21 cellular contexts compared by ENCODE assay signal in the genomic region with DNA sequence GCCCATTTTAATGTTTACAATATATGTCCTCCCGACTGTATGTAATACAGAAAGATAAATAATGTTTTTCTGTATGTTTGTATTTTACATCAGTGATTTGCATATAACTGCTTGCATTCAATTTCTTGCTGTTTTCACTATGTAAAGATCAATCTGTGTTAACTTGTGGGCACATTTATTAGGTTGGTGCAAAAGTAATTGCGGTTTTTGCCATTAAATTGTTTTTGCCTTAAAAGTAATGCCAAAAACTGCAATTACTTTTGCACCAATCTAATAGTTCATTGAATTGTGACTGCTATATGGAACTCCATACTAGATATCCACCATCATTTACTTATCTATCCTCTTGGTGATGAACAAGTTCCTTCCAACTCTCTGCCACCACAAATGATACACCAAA.
DNase-seq lines count a peak whose midpoint lies in the region; ATAC-seq, FAIRE-seq and TF ChIP-seq lines count a peak whose summit lies in the region.
"Had no signal": no experiment of that assay in that cellular context is flagged by ENCODE, and none has a peak within 500 bp of the region (broad histone marks: within the 10 kb centered on the region; RNA-seq: fewer than 3 reads in every experiment).

No MANE protein-coding gene starts in this region.

- TF ChIP-seq RAD21 in HepG2 (CRISPR knock-in tag; IDR thresholded peaks at IDR 0.05) (no peak), GM12878 (IDR thresholded peaks at IDR 0.05; ENCODE audit: insufficient read depth, low read depth, low read length) (no peak)

- no peaks in the 10 kb centered on the region for H4K20me1 ChIP-seq in HepG2 (ENCODE audit: insufficient read depth, low read length)
- H4K20me1 ChIP-seq in GM12878 (ENCODE audit: control insufficient read depth, insufficient read depth): no peaks in the 10 kb centered on the region
- H4K20me1 ChIP-seq in neural progenitor cell (ENCODE audit: low read depth): no peaks in the 10 kb centered on the region
- H4K20me1 ChIP-seq: BLaER1 had no signal

- BruUV-seq in HepG2 (replicated peaks; lab: Mats Ljungman, UMichigan) (no TSS peak), GM12878 (replicated peaks; lab: Mats Ljungman, UMichigan) (no TSS peak)

- H3K4me3 Mint-ChIP-seq in neural progenitor cell: no peak overlapping the region
- H3K4me3 Mint-ChIP-seq: B cell; CD4-positive, CD25-positive, alpha-beta regulatory T cell; CD8-positive, alpha-beta T cell had no signal

- H2AFZ ChIP-seq in HepG2 (ENCODE audit: low read length) (no peak overlapping the region), GM12878 (ENCODE audit: control insufficient read depth, low read depth, low read length) (no peak overlapping the region), neural progenitor cell (replicated peaks) (no peak overlapping the region)
- H2AFZ ChIP-seq: GM23248 had no signal

- H3K9me3 Mint-ChIP-seq in neural progenitor cell: no peaks in the 10 kb centered on the region
- H3K9me3 Mint-ChIP-seq: CD8-positive, alpha-beta T cell had no signal

- POLR2A ChIA-PET in HepG2 (lab: Yijun Ruan, JAX): no interaction called here
- POLR2A ChIA-PET in GM12878 (lab: Charles Lee): no interaction called here

- H3K27me3 Mint-ChIP-seq in neural progenitor cell (ENCODE audit: insufficient read depth, low read depth): peaks cover 4% of the 10 kb centered on the region

- 1% methylated on average over 2 of the region's 2 CpGs for WGBS in HepG2 (ENCODE audit: low lambda C conversion rate)
- WGBS in right lobe of liver (ENCODE audit: insufficient coverage, low coverage, low lambda C conversion rate, missing lambda C conversion rate): 48% methylated on average over 2 of the region's 2 CpGs
- WGBS in GM12878 (ENCODE audit: insufficient coverage, insufficient replicate concordance, low lambda C conversion rate, missing lambda C conversion rate): 23% methylated on average over 2 of the region's 2 CpGs

- H3K9me3 ChIP-seq in HepG2 (ENCODE audit: low read length): no peaks in the 10 kb centered on the region
- H3K9me3 ChIP-seq in right lobe of liver: no peaks in the 10 kb centered on the region
- H3K9me3 ChIP-seq in GM12878 (replicated peaks; ENCODE audit: control insufficient read depth, insufficient read depth, low read length): no peaks in the 10 kb centered on the region
- no peaks in the 10 kb centered on the region for H3K9me3 ChIP-seq in neural progenitor cell (ENCODE audit: low read depth)
- H3K9me3 ChIP-seq: BLaER1, Caco-2 had no signal

- H3K4me2 ChIP-seq in HepG2 (ENCODE audit: low read depth, low read length): no peak overlapping the region
- no peak overlapping the region for H3K4me2 ChIP-seq in GM12878 (ENCODE audit: control insufficient read depth, insufficient read depth)
- H3K4me2 ChIP-seq in neural progenitor cell: no peak overlapping the region
- H3K4me2 ChIP-seq: BLaER1 had no signal

- peaks cover 0 to 6% of the 10 kb centered on the region in 2 experiments; a peak in 2 of 5 replicates for H3K27me3 ChIP-seq in HepG2 (ENCODE audit: control insufficient read depth in 1 of 2, insufficient read depth in 2 of 2, low read length in 2 of 2)
- no peaks in the 10 kb centered on the region for H3K27me3 ChIP-seq in right lobe of liver
- no peaks in the 10 kb centered on the region; a peak in 1 of 4 replicates for H3K27me3 ChIP-seq in GM12878 (replicated peaks in 1 of 2; ENCODE audit: control insufficient read depth in 2 of 2, insufficient read depth in 2 of 2, low read length in 1 of 2)
- no peaks in the 10 kb centered on the region for H3K27me3 ChIP-seq in neural progenitor cell
- H3K27me3 ChIP-seq: BLaER1 had no signal

- no peak for ATAC-seq in HepG2
- no peak for ATAC-seq in right lobe of liver
- ATAC-seq in GM12878: no peak
- ATAC-seq: CD8-positive, alpha-beta T cell had no signal

- no peak for TF ChIP-seq POLR2A in HepG2 (IDR thresholded peaks at IDR 0.05; ENCODE audit: insufficient read depth in 1 of 2, low read depth in 2 of 2, low read length in 2 of 2)
- TF ChIP-seq POLR2A in right lobe of liver (IDR thresholded peaks at IDR 0.05): no peak
- TF ChIP-seq POLR2A in GM12878 (IDR thresholded peaks at IDR 0.05; ENCODE audit: low read depth, low read length): no peak

- FAIRE-seq in HepG2 (lab: Jason Lieb, UNC) (no peak), GM12878 (lab: Jason Lieb, UNC) (no peak)
- FAIRE-seq: A204.1, G401.6, GM19239, H54 had no signal

- TF ChIP-seq EP300 in HepG2 (IDR thresholded peaks at IDR 0.05; ENCODE audit: low read depth in 2 of 2, low read length in 2 of 2): no peak
- TF ChIP-seq EP300 in HepG2 (CRISPR knock-in tag; IDR thresholded peaks at IDR 0.05; ENCODE audit: borderline replicate concordance): no peak
- no peak for TF ChIP-seq EP300 in GM12878 (IDR thresholded peaks at IDR 0.05; ENCODE audit: borderline replicate concordance in 1 of 2, control insufficient read depth in 1 of 2, low read depth in 2 of 2, low read length in 2 of 2)

- in situ Hi-C loops in HepG2 (cut with HindIII; ENCODE audit: extremely low pct_ligation_motif_present, low pct_unique_long_range_greater_than_20kb) (no loop called here), GM12878 (cut with MboI) (no loop called here)

- RAD21 ChIA-PET in GM12878 (lab: Charles Lee; ENCODE audit: unreplicated experiment): no interaction called here

- H3K27ac ChIP-seq in HepG2 (ENCODE audit: extremely low read length, insufficient read depth, low read length) (no peak overlapping the region), right lobe of liver (no peak overlapping the region), GM12878 (ENCODE audit: control insufficient read depth, insufficient read depth) (no peak overlapping the region), neural progenitor cell (no peak overlapping the region)
- H3K27ac ChIP-seq: 22Rv1, BLaER1, C4-2B, GM23248 had no signal

- no peaks in the 10 kb centered on the region for H3F3A ChIP-seq in neural progenitor cell (ENCODE audit: low read depth)

- peak overlapping the region; percentile 8 for H3K27ac Mint-ChIP-seq in neural progenitor cell
- H3K27ac Mint-ChIP-seq: B cell; CD4-positive, CD25-positive, alpha-beta regulatory T cell; CD8-positive, alpha-beta T cell had no signal

- no peak overlapping the region for H3K4me3 ChIP-seq in HepG2 (replicated peaks in 1 of 3; ENCODE audit: insufficient read depth in 1 of 3, low read depth in 2 of 3, low read length in 3 of 3)
- H3K4me3 ChIP-seq in right lobe of liver: no peak overlapping the region
- no peak overlapping the region for H3K4me3 ChIP-seq in GM12878
- no peak overlapping the region for H3K4me3 ChIP-seq in neural progenitor cell
- H3K4me3 ChIP-seq: BLaER1, GM23248 had no signal

- TF ChIP-seq CTCF in HepG2 (CRISPR knock-in tag; IDR thresholded peaks at IDR 0.05): no peak
- TF ChIP-seq CTCF in right lobe of liver (IDR thresholded peaks at IDR 0.05): no peak
- TF ChIP-seq CTCF in GM12878 (IDR thresholded peaks at IDR 0.05 in 2 of 3, conservative IDR thresholded peaks at IDR 0.05 in 1 of 3; ENCODE audit: control insufficient read depth in 2 of 3, extremely low read depth in 1 of 3, insufficient read depth in 1 of 3, low read depth in 3 of 3, low read length in 3 of 3): no peak
- no peak for TF ChIP-seq CTCF in neural progenitor cell (IDR thresholded peaks at IDR 0.05)

- H3K36me3 ChIP-seq in HepG2 (replicated peaks in 1 of 2; ENCODE audit: control insufficient read depth in 1 of 2, insufficient read depth in 2 of 2, low read length in 2 of 2) (no peaks in the 10 kb centered on the region), right lobe of liver (no peaks in the 10 kb centered on the region), GM12878 (ENCODE audit: control insufficient read depth in 2 of 2, insufficient read depth in 2 of 2, low read length in 1 of 2) (no peaks in the 10 kb centered on the region), neural progenitor cell (no peaks in the 10 kb centered on the region)
- H3K36me3 ChIP-seq: BLaER1 had no signal

- H3K4me1 ChIP-seq in HepG2 (ENCODE audit: insufficient read depth, low read length): no peaks in the 10 kb centered on the region
- H3K4me1 ChIP-seq in right lobe of liver: no peaks in the 10 kb centered on the region
- no peaks in the 10 kb centered on the region for H3K4me1 ChIP-seq in GM12878 (ENCODE audit: control insufficient read depth, insufficient read depth, low read length)
- H3K4me1 ChIP-seq in neural progenitor cell: no peaks in the 10 kb centered on the region
- H3K4me1 ChIP-seq: BLaER1, Caco-2 had no signal

- no peaks in the 10 kb centered on the region for H3K79me2 ChIP-seq in HepG2 (ENCODE audit: insufficient read depth, low read length)
- H3K79me2 ChIP-seq in GM12878 (ENCODE audit: control insufficient read depth, insufficient read depth, low read length): no peaks in the 10 kb centered on the region
- no peaks in the 10 kb centered on the region for H3K79me2 ChIP-seq in neural progenitor cell (ENCODE audit: low read depth)

- CTCF ChIA-PET in HepG2 (lab: Yijun Ruan, JAX; ENCODE audit: low intra/inter-chr PET ratio, low total read pairs): no interaction called here
- CTCF ChIA-PET in GM12878 (lab: Yijun Ruan, JAX): no interaction called here

- no peak overlapping the region for H3K9ac ChIP-seq in HepG2 (ENCODE audit: insufficient read depth, low read depth, low read length)
- H3K9ac ChIP-seq in GM12878 (ENCODE audit: control insufficient read depth, insufficient read depth, low read length): no peak overlapping the region
- no peak overlapping the region for H3K9ac ChIP-seq in neural progenitor cell
- H3K9ac ChIP-seq: BLaER1, GM23248 had no signal

- no peaks in the 10 kb centered on the region for H3K36me3 Mint-ChIP-seq in neural progenitor cell
- H3K36me3 Mint-ChIP-seq: CD4-positive, CD25-positive, alpha-beta regulatory T cell; CD8-positive, alpha-beta T cell had no signal

- intact Hi-C loops in HepG2 (cut with micrococcal nuclease; ENCODE audit: unreplicated experiment): no loop called here
- intact Hi-C loops in right lobe of liver (cut with DNase I): no loop called here
- intact Hi-C loops in GM12878 (cut with micrococcal nuclease; ENCODE audit: unreplicated experiment): no loop called here

- no peak for DNase-seq in HepG2 (ENCODE audit: low spot score)
- DNase-seq in right lobe of liver: no peak
- DNase-seq in GM12878 (ENCODE audit: low read depth, low spot score): no peak
- no peak for DNase-seq in neural progenitor cell (ENCODE audit: low spot score)
- DNase-seq in stimulated activated CD4-positive, alpha-beta T cell treated with anti-CD3 and anti-CD28 coated beads, Interleukin-4, amount 100 ng/mL, for 24 hours: no peak
- no peak for DNase-seq in MV-4-11 (lab: John Stamatoyannopoulos, UW)
- DNase-seq: Caco-2; CD4-positive, CD25-positive, alpha-beta regulatory T cell; CD8-positive, alpha-beta T cell; DMS153; DND-41; GM23248; HCEC 1CT had no signal

- SMC1A ChIA-PET in GM12878 (lab: Charles Lee; ENCODE audit: uncharacterized antibody, unreplicated experiment): no interaction called here

- H3K4me1 Mint-ChIP-seq in neural progenitor cell: peaks cover 22% of the 10 kb centered on the region
- H3K4me1 Mint-ChIP-seq: B cell; CD4-positive, CD25-positive, alpha-beta regulatory T cell had no signal

TF ChIP-seq in HepG2, 621 proteins besides CTCF, POLR2A, EP300 and RAD21 (continues in another document):
- no peak for TF ChIP-seq RARG (CRISPR knock-in tag; IDR thresholded peaks at IDR 0.05; ENCODE audit: low read depth)
